ENCODE assay signal across 16 cellular contexts in genomic region chr17:2695961-2696760, GRCh38. TPM values are rescaled to one million over a fixed set of nuclear protein-coding genes. Genes with fewer than 3 reads are reported as not detected.
A peak's percentile ranks its signal among the peaks of the same experiment; 100 is the strongest.
DNase-seq lines count a peak whose midpoint lies in the region; ATAC-seq and TF ChIP-seq lines count a peak whose summit lies in the region.
"Had no signal": no experiment of that assay in that cellular context is flagged by ENCODE, and none has a peak within 500 bp of the region (broad histone marks: within the 10 kb centered on the region; RNA-seq: fewer than 3 reads in every experiment).

No MANE protein-coding gene starts in this region.

- DNase-seq in AG08396 (ENCODE audit: low spot score) = peak; percentile 8
- peak; percentile 4 for DNase-seq in GM03348 (ENCODE audit: low spot score)
- DNase-seq in cerebellum (ENCODE audit: low spot score) = peak; percentile 65
- peak; percentile 87 for DNase-seq in osteoblast (ENCODE audit: insufficient read length, low spot score, missing footprints)
- no peak for DNase-seq in NCI-H2029 (lab: John Stamatoyannopoulos, UW)
- DNase-seq: activated CD4-positive, alpha-beta memory T cell treated with anti-CD3 and anti-CD28 coated beads, Interleukin-2, amount 10 ng/mL, durations not matched to agents 7 days and 5 days; activated gamma-delta T cell; DMS153; effector CD8-positive, alpha-beta T cell; GOT3; NCI-H187; NCI-H510A treated with DMSO at 0.1 percent for 48 hours had no signal

- no peaks in the 10 kb centered on the region for H3K4me1 ChIP-seq in osteoblast (ENCODE audit: insufficient read depth, low read length)
- H3K4me1 ChIP-seq: SJSA1 had no signal

- no peaks in the 10 kb centered on the region for H3K27me3 ChIP-seq in osteoblast (ENCODE audit: insufficient read depth, low read length)
- H3K27me3 ChIP-seq: BLaER1, SJSA1 had no signal

- H4K20me1 ChIP-seq in osteoblast (ENCODE audit: insufficient read depth, low read length) = peaks cover 6% of the 10 kb centered on the region

- no peaks in the 10 kb centered on the region for H3K79me2 ChIP-seq in osteoblast (ENCODE audit: insufficient read depth, low read length)

- no peak overlapping the region for H3K27ac ChIP-seq in osteoblast (ENCODE audit: low read depth, low read length)
- H3K27ac ChIP-seq: BLaER1, SJSA1 had no signal

- H3K4me2 ChIP-seq in osteoblast (ENCODE audit: insufficient read depth, low read length) = no peak overlapping the region
- H3K4me2 ChIP-seq: BLaER1 had no signal

- no peak overlapping the region for H3K4me3 ChIP-seq in osteoblast (ENCODE audit: insufficient read depth, low read length)
- H3K4me3 ChIP-seq: BLaER1, SJSA1 had no signal

- ATAC-seq in HG03457 (IDR thresholded peaks at IDR 0.05; ENCODE audit: unreplicated experiment) (no peak), GM21367 (IDR thresholded peaks at IDR 0.05; ENCODE audit: unreplicated experiment) (no peak)

- no peak for TF ChIP-seq CTCF in osteoblast (IDR thresholded peaks at IDR 0.05; ENCODE audit: extremely low read depth, low read depth, low read length)

- H2AFZ ChIP-seq in osteoblast (ENCODE audit: low read length) = no peak overlapping the region

- H3K36me3 ChIP-seq in osteoblast (ENCODE audit: insufficient read depth, low read length) = peaks cover 41% of the 10 kb centered on the region

- no peaks in the 10 kb centered on the region for H3K9me3 ChIP-seq in osteoblast (ENCODE audit: low read depth, low read length)
- H3K9me3 ChIP-seq: BLaER1, SJSA1 had no signal

RNA-seq across cellular contexts. Expression of gene CLUH, which starts 15.4 kb away (rescaled TPM):
- total RNA-seq in cerebellum (30.2 TPM), osteoblast (36.2 and 41.6 TPM in 2 replicates)

RNA-seq across cellular contexts. Expression of gene CCDC92B, which starts 53.3 kb away (rescaled TPM):
- total RNA-seq in cerebellum = 1.2 TPM
- total RNA-seq in osteoblast = not detected in 2 replicates
- total RNA-seq: SJSA1 had no signal
